10 cellular contexts compared by ENCODE assay signal in genomic region chr17:80068301-80069160, GRCh38. TPM values are rescaled to one million over a fixed set of nuclear protein-coding genes. Genes with fewer than 3 reads are reported as not detected.
DNase-seq lines count a peak whose midpoint lies in the region; ATAC-seq and TF ChIP-seq lines count a peak whose summit lies in the region.
"Had no signal": no experiment of that assay in that cellular context is flagged by ENCODE, and none has a peak within 500 bp of the region (broad histone marks: within the 10 kb centered on the region; RNA-seq: fewer than 3 reads in every experiment).

No MANE protein-coding gene starts in this region.

- H3K27ac ChIP-seq in ACC112 (ENCODE audit: low read depth, low read length): peak overlapping the region; percentile 48
- peak overlapping the region; percentile 51 for H3K27ac ChIP-seq in SJCRH30
- H3K27ac ChIP-seq: A549 had no signal

- ATAC-seq in GM19351 (IDR thresholded peaks at IDR 0.05; ENCODE audit: unreplicated experiment): no peak
- ATAC-seq: A549 had no signal

- no peak for TF ChIP-seq CTCF in neural crest cell (conservative IDR thresholded peaks at IDR 0.05)

- H3K27me3 ChIP-seq in ACC112 (ENCODE audit: insufficient read depth, low read length) (no peaks in the 10 kb centered on the region), SJCRH30 (no peaks in the 10 kb centered on the region)

- peak overlapping the region; percentile 42 for H3K4me3 ChIP-seq in ACC112 (ENCODE audit: low read depth, low read length)
- H3K4me3 ChIP-seq in SJCRH30: peak overlapping the region; percentile 36
- H3K4me3 ChIP-seq: A549 had no signal

- H3K79me2 ChIP-seq in ACC112 (ENCODE audit: control insufficient read depth, insufficient read depth, low read length, unreplicated experiment): no peaks in the 10 kb centered on the region

- H3K27me3 Mint-ChIP-seq in neural crest cell (ENCODE audit: low read depth): no peaks in the 10 kb centered on the region
- no peaks in the 10 kb centered on the region for H3K27me3 Mint-ChIP-seq in T-helper 2 cell treated with Interferon-gamma antibody and Interleukin-4, amounts not matched to agents 5 μg/mL and 100 μg/mL, for 36 hours (ENCODE audit: low read depth)

- H2AFZ ChIP-seq in ACC112 (ENCODE audit: low read length, unreplicated experiment): peak overlapping the region; percentile 88

- peak overlapping the region; percentile 86 for H3K27ac Mint-ChIP-seq in neural crest cell (ENCODE audit: unreplicated experiment)
- H3K27ac Mint-ChIP-seq in T-helper 2 cell treated with Interferon-gamma antibody and Interleukin-4, amounts not matched to agents 5 μg/mL and 100 μg/mL, for 36 hours: no peak overlapping the region
- H3K27ac Mint-ChIP-seq: immature natural killer cell had no signal

- H3K36me3 ChIP-seq in ACC112 (ENCODE audit: insufficient read depth, low read length) (no peaks in the 10 kb centered on the region), SJCRH30 (no peaks in the 10 kb centered on the region)

- no peak overlapping the region for H3K4me3 Mint-ChIP-seq in neural crest cell
- no peak overlapping the region for H3K4me3 Mint-ChIP-seq in T-helper 2 cell treated with Interferon-gamma antibody and Interleukin-4, amounts not matched to agents 5 μg/mL and 100 μg/mL, for 36 hours

- peaks cover 30% of the 10 kb centered on the region for H3K4me1 ChIP-seq in ACC112 (ENCODE audit: control insufficient read depth, insufficient read depth, low read length, unreplicated experiment)
- peaks cover 19% of the 10 kb centered on the region for H3K4me1 ChIP-seq in SJCRH30

- H3K4me1 Mint-ChIP-seq in neural crest cell: peaks cover 19% of the 10 kb centered on the region
- H3K4me1 Mint-ChIP-seq in T-helper 2 cell treated with Interferon-gamma antibody and Interleukin-4, amounts not matched to agents 5 μg/mL and 100 μg/mL, for 36 hours (ENCODE audit: low read depth): peaks cover 3% of the 10 kb centered on the region

- no peaks in the 10 kb centered on the region for H3K9me3 ChIP-seq in SJCRH30 (replicated peaks)
- H3K9me3 ChIP-seq: A549 had no signal

- H3K36me3 Mint-ChIP-seq in neural crest cell (ENCODE audit: low read depth): no peaks in the 10 kb centered on the region
- no peaks in the 10 kb centered on the region for H3K36me3 Mint-ChIP-seq in T-helper 2 cell treated with Interferon-gamma antibody and Interleukin-4, amounts not matched to agents 5 μg/mL and 100 μg/mL, for 36 hours (ENCODE audit: low read depth)
- H3K36me3 Mint-ChIP-seq: immature natural killer cell had no signal

- H3K9me3 Mint-ChIP-seq in neural crest cell: no peaks in the 10 kb centered on the region
- H3K9me3 Mint-ChIP-seq in T-helper 2 cell treated with Interferon-gamma antibody and Interleukin-4, amounts not matched to agents 5 μg/mL and 100 μg/mL, for 36 hours: no peaks in the 10 kb centered on the region
- H3K9me3 Mint-ChIP-seq: immature natural killer cell had no signal

- DNase-seq in SJCRH30 (peak; percentile 80 to 86), fibroblast of peridontal ligament (ENCODE audit: extremely low read depth) (peak; percentile 68), neural crest cell (ENCODE audit: low read depth, low spot score) (no peak), DMS114 treated with DMSO at 0.1 percent for 48 hours (lab: John Stamatoyannopoulos, UW; ENCODE audit: unreplicated experiment) (no peak), SKM-1 (lab: John Stamatoyannopoulos, UW; ENCODE audit: unreplicated experiment) (no peak)
- no peak for DNase-seq in T-helper 2 cell treated with Interferon-gamma antibody and Interleukin-4, amounts not matched to agents 5 μg/mL and 100 μg/mL, for 36 hours (ENCODE audit: low spot score)
- DNase-seq: immature natural killer cell had no signal

RNA-seq across cellular contexts. Expression of gene CCDC40, which starts 32.1 kb away (rescaled TPM):
- 8.8 and 11.3 TPM in 2 replicates for total RNA-seq in SJCRH30 (2014; rRNA removed; shearing (Covaris generic))
- 22.7 and 23.8 TPM in 2 replicates for total RNA-seq in neural crest cell

RNA-seq across cellular contexts. Expression of gene GAA, which starts 32.9 kb away (rescaled TPM):
- total RNA-seq in SJCRH30 (2014; rRNA removed; shearing (Covaris generic)): 17.5 and 23.1 TPM in 2 replicates
- total RNA-seq in neural crest cell: 36.2 and 38.4 TPM in 2 replicates

RNA-seq across cellular contexts. Expression of gene TBC1D16, which starts 32.9 kb away (rescaled TPM):
- 60.6 and 61.6 TPM in 2 replicates for total RNA-seq in SJCRH30 (2014; rRNA removed; shearing (Covaris generic))
- total RNA-seq in neural crest cell: 96.2 and 96.5 TPM in 2 replicates

Comparison
In these comparisons a context has a peak if more than half of its experiments do, and no peak if none do; other contexts are left out.
1. DNase-seq: peak in SJCRH30 (2 of 2) and fibroblast of peridontal ligament (single experiment); none in neural crest cell (single experiment), DMS114 treated with DMSO at 0.1 percent for 48 hours (single experiment), T-helper 2 cell treated with Interferon-gamma antibody and Interleukin-4, amounts not matched to agents 5 μg/mL and 100 μg/mL, for 36 hours (single experiment) and SKM-1 (single experiment).